ENCODE assay signal across 8 cellular contexts in the genomic region with DNA sequence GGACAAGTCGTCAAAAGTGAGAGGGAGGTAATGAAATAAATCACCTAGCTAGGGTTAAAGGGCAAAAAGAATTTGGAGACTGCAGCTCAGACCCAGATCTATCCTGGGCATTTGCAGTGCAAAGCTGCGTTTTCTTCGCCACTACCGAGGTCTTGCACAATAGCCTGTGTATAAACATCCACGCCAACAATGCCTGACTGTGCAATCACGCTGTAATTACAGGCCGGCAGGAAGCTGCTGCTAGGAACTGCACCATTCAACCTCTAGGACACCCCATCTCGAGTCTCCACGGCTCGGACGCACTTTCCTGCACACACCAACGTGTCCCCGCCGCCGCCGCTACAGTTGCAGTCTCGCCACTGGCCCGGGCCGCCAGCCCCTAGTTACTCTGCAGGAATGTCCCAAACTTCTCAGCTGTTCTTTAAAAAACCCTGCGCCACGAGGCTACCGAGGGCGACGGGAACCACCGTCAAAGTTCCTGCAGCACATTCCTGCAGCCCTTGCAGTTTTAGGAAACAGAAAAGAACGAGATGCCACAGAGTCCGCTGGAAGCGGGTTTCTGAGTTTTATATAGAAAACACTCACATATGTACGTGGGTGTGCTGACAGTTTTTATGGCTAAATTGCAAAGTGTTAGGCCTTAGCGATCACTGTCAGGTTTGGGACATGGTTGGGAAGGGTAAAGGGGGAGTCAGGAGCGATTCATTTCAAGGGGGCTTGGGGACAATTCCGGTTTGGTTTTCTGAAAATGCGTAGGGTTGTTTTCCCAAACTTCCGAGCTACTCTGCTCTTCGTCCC.
A peak's percentile ranks its signal among the peaks of the same experiment; 100 is the strongest.
DNase-seq lines count a peak whose midpoint lies in the region; ATAC-seq and TF ChIP-seq lines count a peak whose summit lies in the region.

No MANE protein-coding gene starts in this region.

- TF ChIP-seq POLR2A in erythroblast (IDR thresholded peaks at IDR 0.05; ENCODE audit: low read length): peak; percentile 65

- DNase-seq in CD1c-positive myeloid dendritic cell (ENCODE audit: extremely low spot score) (peak; percentile 88), GOT3 (lab: John Stamatoyannopoulos, UW) (peak; percentile 25), NT2/D1 (ENCODE audit: low read depth, low spot score) (no peak), erythroblast (lab: John Stamatoyannopoulos, UW) (peak; percentile 89 to 93), cerebellum (ENCODE audit: low spot score) (no peak)
- peak; percentile 63 for DNase-seq in activated T-cell treated with anti-CD3 and anti-CD28 coated beads, Interleukin-2, amount 50 U/mL, for 1 hour
- DNase-seq in stimulated activated naive CD8-positive, alpha-beta T cell treated with anti-CD3 and anti-CD28 coated beads, Interleukin-15, amount 100 ng/mL, for 72 hours: peak; percentile 68 to 81

- no peaks in the 10 kb centered on the region for H3K9me3 Mint-ChIP-seq in stimulated activated naive CD8-positive, alpha-beta T cell treated with anti-CD3 and anti-CD28 coated beads, Interleukin-15, amount 100 ng/mL, for 72 hours

- peaks cover 6% of the 10 kb centered on the region for H3K4me1 ChIP-seq in NT2/D1 (ENCODE audit: insufficient read depth, insufficient read length)
- peaks cover 36 to 57% of the 10 kb centered on the region in 2 donors for H3K4me1 ChIP-seq in mucosa of rectum (ENCODE audit: control insufficient read depth in 2 of 2, insufficient read depth in 2 of 2, low read length in 2 of 2)

- H3K4me1 Mint-ChIP-seq in stimulated activated naive CD8-positive, alpha-beta T cell treated with anti-CD3 and anti-CD28 coated beads, Interleukin-15, amount 100 ng/mL, for 72 hours: peaks cover 72% of the 10 kb centered on the region

- peak overlapping the region; percentile 2 for H3K9ac ChIP-seq in NT2/D1 (ENCODE audit: insufficient read length, low read depth)
- peak overlapping the region; percentile 89 to 93 for H3K9ac ChIP-seq in mucosa of rectum (ENCODE audit: low read depth in 1 of 2, low read length in 2 of 2)

- H3K9me3 ChIP-seq in NT2/D1 (ENCODE audit: insufficient read depth, low read length): no peaks in the 10 kb centered on the region
- H3K9me3 ChIP-seq in mucosa of rectum (ENCODE audit: control insufficient read depth in 2 of 2, low read length in 2 of 2): no peaks in the 10 kb centered on the region

- H3K36me3 ChIP-seq in NT2/D1 (ENCODE audit: insufficient read depth, insufficient read length, low read length) (no peaks in the 10 kb centered on the region), mucosa of rectum (ENCODE audit: control insufficient read depth in 2 of 2, insufficient read depth in 2 of 2, low read length in 2 of 2) (peaks cover 2 to 4% of the 10 kb centered on the region in 2 donors)

- peak overlapping the region; percentile 78 to 93 for H3K4me3 Mint-ChIP-seq in stimulated activated naive CD8-positive, alpha-beta T cell treated with anti-CD3 and anti-CD28 coated beads, Interleukin-15, amount 100 ng/mL, for 72 hours

- H3K27me3 ChIP-seq in NT2/D1 (ENCODE audit: insufficient read depth, insufficient read length) (peaks cover 79% of the 10 kb centered on the region), mucosa of rectum (ENCODE audit: control insufficient read depth in 2 of 2, insufficient read depth in 2 of 2, low read length in 2 of 2) (no peaks in the 10 kb centered on the region)

- peak overlapping the region; percentile 97 to 98 for H3K27ac Mint-ChIP-seq in stimulated activated naive CD8-positive, alpha-beta T cell treated with anti-CD3 and anti-CD28 coated beads, Interleukin-15, amount 100 ng/mL, for 72 hours

- H3K4me3 ChIP-seq in NT2/D1 (ENCODE audit: insufficient read length, low read depth): peak overlapping the region; percentile 47
- peak overlapping the region; percentile 75 to 91 for H3K4me3 ChIP-seq in mucosa of rectum (ENCODE audit: low read length in 2 of 2)

- no peaks in the 10 kb centered on the region for H3K27me3 Mint-ChIP-seq in stimulated activated naive CD8-positive, alpha-beta T cell treated with anti-CD3 and anti-CD28 coated beads, Interleukin-15, amount 100 ng/mL, for 72 hours

- H3K27ac ChIP-seq in mucosa of rectum (ENCODE audit: low read depth in 2 of 2, low read length in 2 of 2): peak overlapping the region; percentile 95 to 97

- ATAC-seq in stimulated activated naive CD8-positive, alpha-beta T cell treated with anti-CD3 and anti-CD28 coated beads, Interleukin-15, amount 100 ng/mL, for 72 hours: peak; percentile 76

Comparison
In these comparisons a context has a peak if more than half of its experiments do, and no peak if none do; other contexts are left out.
1. DNase-seq: peak in CD1c-positive myeloid dendritic cell (single experiment), GOT3 (single experiment), activated T-cell treated with anti-CD3 and anti-CD28 coated beads, Interleukin-2, amount 50 U/mL, for 1 hour (single experiment), erythroblast (2 of 2) and stimulated activated naive CD8-positive, alpha-beta T cell treated with anti-CD3 and anti-CD28 coated beads, Interleukin-15, amount 100 ng/mL, for 72 hours (2 of 2); none in NT2/D1 (single experiment) and cerebellum (single experiment).